10 cellular contexts compared by ENCODE assay signal in the genomic region with DNA sequence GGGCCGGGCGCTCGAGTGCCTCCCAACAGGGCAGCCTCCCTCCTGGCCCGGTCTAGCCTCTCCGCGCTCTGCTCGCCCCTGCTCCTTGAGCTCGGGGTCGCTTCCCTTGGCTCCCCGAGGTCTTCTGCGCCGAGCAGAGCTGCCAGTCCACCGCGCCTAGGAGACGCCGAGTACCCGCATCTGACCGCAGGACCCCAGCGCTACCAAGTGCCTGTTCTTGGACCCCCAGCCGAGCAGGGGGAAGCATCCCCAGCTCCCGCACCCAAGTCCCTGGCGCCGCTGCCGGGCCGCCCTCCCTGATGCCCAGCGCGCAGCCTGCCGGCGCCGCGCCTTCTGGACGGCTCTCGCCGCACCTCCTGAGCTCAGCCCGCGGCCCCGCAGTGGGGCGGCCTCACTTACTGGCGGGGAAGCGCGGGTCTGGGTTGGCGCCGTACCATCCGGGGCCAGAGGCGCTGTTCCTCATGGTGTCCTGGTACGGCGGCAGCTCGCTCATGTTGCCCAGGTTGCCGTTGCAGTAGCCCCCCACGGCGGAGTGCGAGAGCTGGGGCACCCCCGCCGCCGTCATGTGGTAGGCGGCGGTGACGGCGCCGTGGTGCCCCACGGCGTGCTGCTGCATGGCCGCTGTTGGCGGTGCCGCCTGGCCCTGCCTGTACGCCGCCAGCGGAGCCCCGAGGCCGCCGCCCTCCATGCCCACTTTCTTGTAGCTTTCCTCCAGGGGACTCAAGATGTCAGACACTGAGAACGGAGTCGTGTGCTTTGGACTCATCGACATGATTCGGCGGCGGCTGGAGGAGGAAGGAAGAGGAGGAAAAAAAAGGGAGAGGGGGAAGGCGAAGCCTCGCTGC. TPM values are rescaled to one million over a fixed set of nuclear protein-coding genes. Genes with fewer than 3 reads are reported as not detected.
DNase-seq lines count a peak whose midpoint lies in the region; ATAC-seq and TF ChIP-seq lines count a peak whose summit lies in the region.
"Had no signal": no experiment of that assay in that cellular context is flagged by ENCODE, and none has a peak within 500 bp of the region (broad histone marks: within the 10 kb centered on the region; RNA-seq: fewer than 3 reads in every experiment).

No MANE protein-coding gene starts in this region.

- peaks cover 29% of the 10 kb centered on the region for H4K20me1 ChIP-seq in GM23338 (replicated peaks; ENCODE audit: insufficient read depth)

- H3K4me1 Mint-ChIP-seq in CD4-positive, alpha-beta memory T cell = peaks cover 1 to 29% (median 10%) of the 10 kb centered on the region in 4 donors
- H3K4me1 Mint-ChIP-seq in GM23338 (peaks cover 48% of the 10 kb centered on the region), progenitor cell of endocrine pancreas (ENCODE audit: low read depth) (peaks cover 6% of the 10 kb centered on the region)

- CTCF ChIA-PET in CD4-positive, alpha-beta memory T cell (lab: Charles Lee; ENCODE audit: partially characterized antibody) = no interaction called here

- no peak overlapping the region for H3K27ac ChIP-seq in CD4-positive, alpha-beta memory T cell (ENCODE audit: low read depth, low read length)
- H3K27ac ChIP-seq in GM23338 (ENCODE audit: low read depth) (no peak overlapping the region), ascending aorta (no peak overlapping the region), mucosa of rectum (ENCODE audit: low read depth in 2 of 2, low read length in 2 of 2) (no peak overlapping the region)

- no peak for TF ChIP-seq CTCF in GM23338 (conservative IDR thresholded peaks at IDR 0.05; ENCODE audit: low read depth in 2 of 2)
- TF ChIP-seq CTCF in ascending aorta (IDR thresholded peaks at IDR 0.05) = no peak
- no peak for TF ChIP-seq CTCF in progenitor cell of endocrine pancreas (IDR thresholded peaks at IDR 0.05; ENCODE audit: unreplicated experiment)

- H3K4me1 ChIP-seq in CD4-positive, alpha-beta memory T cell (ENCODE audit: insufficient read depth, low read length) = peaks cover 11% of the 10 kb centered on the region
- H3K4me1 ChIP-seq in GM23338 (ENCODE audit: insufficient read depth) (peaks cover 63% of the 10 kb centered on the region), ascending aorta (peaks cover 6 to 32% of the 10 kb centered on the region in 2 donors), mucosa of rectum (ENCODE audit: control insufficient read depth in 2 of 2, insufficient read depth in 2 of 2, low read length in 2 of 2) (peaks cover 2 to 7% of the 10 kb centered on the region in 2 donors)

- no peak overlapping the region for H3K4me3 ChIP-seq in CD4-positive, alpha-beta memory T cell (ENCODE audit: low read length in 2 of 2)
- H3K4me3 ChIP-seq in GM23338 (peak overlapping the region; percentile 59), ascending aorta (peak overlapping the region; percentile 48 to 52), mucosa of rectum (ENCODE audit: low read length in 2 of 2) (peak overlapping the region; percentile 22 to 41)

- peak overlapping the region; percentile 85 for H3K4me2 ChIP-seq in GM23338

- no peak overlapping the region for H3K27ac Mint-ChIP-seq in CD4-positive, alpha-beta memory T cell
- H3K27ac Mint-ChIP-seq in GM23338 (no peak overlapping the region), progenitor cell of endocrine pancreas (no peak overlapping the region)

- no peak for DNase-seq in CD4-positive, alpha-beta memory T cell
- DNase-seq in GM23338 (ENCODE audit: low spot score) (peak; percentile 43), ascending aorta (ENCODE audit: low spot score in 2 of 2) (no peak), progenitor cell of endocrine pancreas (ENCODE audit: low spot score, unreplicated experiment) (no peak), SKM-1 (lab: John Stamatoyannopoulos, UW; ENCODE audit: unreplicated experiment) (no peak), DMS153 treated with DMSO at 0.1 percent for 48 hours (lab: John Stamatoyannopoulos, UW; ENCODE audit: unreplicated experiment) (no peak), GM03348 (ENCODE audit: low spot score) (no peak)
- DNase-seq: activated gamma-delta T cell, hypothalamus had no signal

- H3K27me3 Mint-ChIP-seq in CD4-positive, alpha-beta memory T cell = peaks cover 46 to 49% of the 10 kb centered on the region in 2 donors
- H3K27me3 Mint-ChIP-seq in GM23338 (ENCODE audit: insufficient read depth, low read depth, poor library complexity) (peaks cover 98% of the 10 kb centered on the region), progenitor cell of endocrine pancreas (peaks cover 88% of the 10 kb centered on the region)

- H3K79me2 ChIP-seq in GM23338 (replicated peaks; ENCODE audit: insufficient read depth) = no peaks in the 10 kb centered on the region

- no peaks in the 10 kb centered on the region for H3K36me3 ChIP-seq in CD4-positive, alpha-beta memory T cell (ENCODE audit: insufficient read depth, low read length)
- H3K36me3 ChIP-seq in GM23338 (ENCODE audit: insufficient read depth) = no peaks in the 10 kb centered on the region
- no peaks in the 10 kb centered on the region for H3K36me3 ChIP-seq in ascending aorta
- H3K36me3 ChIP-seq in mucosa of rectum (ENCODE audit: control insufficient read depth in 2 of 2, insufficient read depth in 2 of 2, low read length in 2 of 2) = no peaks in the 10 kb centered on the region

- ATAC-seq in GM23338 = peak; percentile 8

- H3K36me3 Mint-ChIP-seq in CD4-positive, alpha-beta memory T cell = peaks cover 0 to 3% of the 10 kb centered on the region in 2 donors
- H3K36me3 Mint-ChIP-seq in GM23338 (ENCODE audit: low read depth) = peaks cover 5% of the 10 kb centered on the region; the same call in 1 of the 3 replicates
- H3K36me3 Mint-ChIP-seq in progenitor cell of endocrine pancreas (ENCODE audit: insufficient read depth) = no peaks in the 10 kb centered on the region

- H3F3A ChIP-seq in GM23338 (replicated peaks; ENCODE audit: low read depth) = peaks cover 13% of the 10 kb centered on the region

- peak overlapping the region; percentile 83; the same call in 1 of the 2 replicates for H2AFZ ChIP-seq in GM23338

- peaks cover 19% of the 10 kb centered on the region for H3K27me3 ChIP-seq in CD4-positive, alpha-beta memory T cell (ENCODE audit: insufficient read depth, low read length)
- H3K27me3 ChIP-seq in GM23338 (ENCODE audit: insufficient read depth) (peaks cover 100% of the 10 kb centered on the region), ascending aorta (peaks cover 36% of the 10 kb centered on the region), mucosa of rectum (ENCODE audit: control insufficient read depth in 2 of 2, insufficient read depth in 2 of 2, low read length in 2 of 2) (peaks cover 61 to 80% of the 10 kb centered on the region in 2 donors)

- H3K9me3 Mint-ChIP-seq in CD4-positive, alpha-beta memory T cell = peaks cover 0 to 8% (median 2%) of the 10 kb centered on the region in 8 donors
- H3K9me3 Mint-ChIP-seq in GM23338 (peaks cover 8% of the 10 kb centered on the region), progenitor cell of endocrine pancreas (ENCODE audit: low read depth) (no peaks in the 10 kb centered on the region)

- intact Hi-C loops in CD4-positive, alpha-beta memory T cell (cut with micrococcal nuclease) = no loop called here
- intact Hi-C loops in ascending aorta (cut with DNase I) = loop anchor here (10.0 kb wide), 1 partner anchor 146 kb away; a partner anchor contains a TSS

- H3K9me3 ChIP-seq in CD4-positive, alpha-beta memory T cell (ENCODE audit: control insufficient read depth in 1 of 2, low read length in 2 of 2) = no peaks in the 10 kb centered on the region
- no peaks in the 10 kb centered on the region for H3K9me3 ChIP-seq in ascending aorta
- no peaks in the 10 kb centered on the region for H3K9me3 ChIP-seq in mucosa of rectum (ENCODE audit: control insufficient read depth in 2 of 2, low read length in 2 of 2)

- H3K9ac ChIP-seq in mucosa of rectum (ENCODE audit: low read depth in 1 of 2, low read length in 2 of 2) = no peak overlapping the region

- POLR2A ChIA-PET in CD4-positive, alpha-beta memory T cell (lab: Charles Lee; ENCODE audit: partially characterized antibody) = no interaction called here

- peak overlapping the region in 6 of 8 donors; percentile 60 to 79 (median 68) for H3K4me3 Mint-ChIP-seq in CD4-positive, alpha-beta memory T cell
- H3K4me3 Mint-ChIP-seq in GM23338 = peak overlapping the region; percentile 62
- no peak overlapping the region for H3K4me3 Mint-ChIP-seq in progenitor cell of endocrine pancreas (ENCODE audit: low read depth)

- H3K9me2 ChIP-seq in GM23338 (ENCODE audit: insufficient read depth) = no peaks in the 10 kb centered on the region

TF ChIP-seq in GM23338, 12 proteins besides CTCF, POLR2A, EP300 and RAD21 (continues in another document):
- no peak for TF ChIP-seq NANOG (IDR thresholded peaks at IDR 0.05; ENCODE audit: borderline replicate concordance)
- TF ChIP-seq, protein P1, sequence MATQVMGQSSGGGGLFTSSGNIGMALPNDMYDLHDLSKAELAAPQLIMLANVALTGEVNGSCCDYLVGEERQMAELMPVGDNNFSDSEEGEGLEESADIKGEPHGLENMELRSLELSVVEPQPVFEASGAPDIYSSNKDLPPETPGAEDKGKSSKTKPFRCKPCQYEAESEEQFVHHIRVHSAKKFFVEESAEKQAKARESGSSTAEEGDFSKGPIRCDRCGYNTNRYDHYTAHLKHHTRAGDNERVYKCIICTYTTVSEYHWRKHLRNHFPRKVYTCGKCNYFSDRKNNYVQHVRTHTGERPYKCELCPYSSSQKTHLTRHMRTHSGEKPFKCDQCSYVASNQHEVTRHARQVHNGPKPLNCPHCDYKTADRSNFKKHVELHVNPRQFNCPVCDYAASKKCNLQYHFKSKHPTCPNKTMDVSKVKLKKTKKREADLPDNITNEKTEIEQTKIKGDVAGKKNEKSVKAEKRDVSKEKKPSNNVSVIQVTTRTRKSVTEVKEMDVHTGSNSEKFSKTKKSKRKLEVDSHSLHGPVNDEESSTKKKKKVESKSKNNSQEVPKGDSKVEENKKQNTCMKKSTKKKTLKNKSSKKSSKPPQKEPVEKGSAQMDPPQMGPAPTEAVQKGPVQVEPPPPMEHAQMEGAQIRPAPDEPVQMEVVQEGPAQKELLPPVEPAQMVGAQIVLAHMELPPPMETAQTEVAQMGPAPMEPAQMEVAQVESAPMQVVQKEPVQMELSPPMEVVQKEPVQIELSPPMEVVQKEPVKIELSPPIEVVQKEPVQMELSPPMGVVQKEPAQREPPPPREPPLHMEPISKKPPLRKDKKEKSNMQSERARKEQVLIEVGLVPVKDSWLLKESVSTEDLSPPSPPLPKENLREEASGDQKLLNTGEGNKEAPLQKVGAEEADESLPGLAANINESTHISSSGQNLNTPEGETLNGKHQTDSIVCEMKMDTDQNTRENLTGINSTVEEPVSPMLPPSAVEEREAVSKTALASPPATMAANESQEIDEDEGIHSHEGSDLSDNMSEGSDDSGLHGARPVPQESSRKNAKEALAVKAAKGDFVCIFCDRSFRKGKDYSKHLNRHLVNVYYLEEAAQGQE (IDR thresholded peaks at IDR 0.05; ENCODE audit: unreplicated experiment) = no peak
- peak; percentile 85 for TF ChIP-seq EZH2 (IDR thresholded peaks at IDR 0.05; ENCODE audit: low read depth, unreplicated experiment)
- TF ChIP-seq CREB1 (CRISPR knock-in tag; IDR thresholded peaks at IDR 0.05; ENCODE audit: low read depth) = no peak

RNA-seq across cellular contexts. Expression of a gene that starts 1.2 kb away (rescaled TPM):
- total RNA-seq in CD4-positive, alpha-beta memory T cell = not detected
- not detected for polyA plus RNA-seq in CD4-positive, alpha-beta memory T cell
- total RNA-seq in GM23338 (2014; rRNA removed; shearing (Covaris generic)) = not detected in 2 replicates
- polyA plus RNA-seq in GM23338 (2016; fragmentation: Nextera tagmentation; extraction: Ambion mirVana) = not detected in 2 replicates
- total RNA-seq in ascending aorta (not detected), progenitor cell of endocrine pancreas (0.80 TPM in 1 of 2 replicates, not detected in the other)

Comparison
In these comparisons a context has a peak if more than half of its experiments do, and no peak if none do; other contexts are left out.
1. H3K4me3 ChIP-seq: peak in GM23338 (single experiment), ascending aorta (2 of 2) and mucosa of rectum (2 of 2); none in CD4-positive, alpha-beta memory T cell (0 of 2).